In genomic region chr9:35814106-35814840, GRCh38 we compare ENCODE assay signal across 8 cellular contexts. TPM values are rescaled to one million over a fixed set of nuclear protein-coding genes. Genes with fewer than 3 reads are reported as not detected.
DNase-seq lines count a peak whose midpoint lies in the region; ATAC-seq and TF ChIP-seq lines count a peak whose summit lies in the region.

No MANE protein-coding gene starts in this region.

- CTCF ChIA-PET in CD4-positive, alpha-beta T cell (lab: Charles Lee), result interaction anchor here (1.8 kb wide), 1 partner anchor 12 kb away, joined by 7 read pairs; no protein-coding TSS in a partner anchor

- intact Hi-C loops in CD4-positive, alpha-beta T cell (cut with DNase I, micrococcal nuclease), result loop anchor here (2.0 to 10.0 kb wide), 8 partner anchors 67 to 822 kb away; partner anchors contain the start of genes CREB3 (in 2 of the 2), TLN1 (in 2 of the 2), ATOSB (in 1 of the 2) and GBA2 (in 1 of the 2)
- intact Hi-C loops in cardiac septum (cut with DNase I), result loop anchor here (5.0 kb wide), 2 partner anchors 82 to 157 kb away; partner anchors contain the start of genes CCDC107, CREB3, RMRP and TLN1

- peak overlapping the region; percentile 91 for H3K27ac Mint-ChIP-seq in CD4-positive, alpha-beta T cell
- H3K27ac Mint-ChIP-seq in activated naive CD8-positive, alpha-beta T cell treated with anti-CD3 and anti-CD28 coated beads, Interleukin-2, amount 10 ng/mL, durations not matched to agents 7 days and 5 days, result peak overlapping the region; percentile 94
- H3K27ac Mint-ChIP-seq in osteocyte (ENCODE audit: unreplicated experiment), result peak overlapping the region; percentile 89

- POLR2A ChIA-PET in CD4-positive, alpha-beta T cell (lab: Charles Lee), result interaction anchor here (0.6 to 1.5 kb wide), 6 partner anchors 8 to 156 kb away, joined by 3 to 7 read pairs (median 4); partner anchors contain the start of genes CCDC107, CREB3, FAM221B and RMRP
- POLR2A ChIA-PET in activated naive CD8-positive, alpha-beta T cell treated with anti-CD3 and anti-CD28 coated beads, Interleukin-2, amount 10 ng/mL, durations not matched to agents 7 days and 5 days (lab: Charles Lee), result interaction anchor here (0.5 to 2.0 kb wide), 13 partner anchors 9 to 762 kb away, joined by 3 to 9 read pairs (median 4); partner anchors contain the start of genes CREB3, FAM221B, SIT1 and TLN1

- H3K27ac ChIP-seq in CD4-positive, alpha-beta T cell (ENCODE audit: low read depth, low read length), result peak overlapping the region; percentile 68

- TF ChIP-seq CTCF in CD4-positive, alpha-beta T cell (IDR thresholded peaks at IDR 0.05), result no peak
- peak; percentile 47 for TF ChIP-seq CTCF in osteocyte (IDR thresholded peaks at IDR 0.05)

- H3K36me3 Mint-ChIP-seq in CD4-positive, alpha-beta T cell (ENCODE audit: low read depth), result peaks cover 17% of the 10 kb centered on the region
- peaks cover 6% of the 10 kb centered on the region for H3K36me3 Mint-ChIP-seq in activated naive CD8-positive, alpha-beta T cell treated with anti-CD3 and anti-CD28 coated beads, Interleukin-2, amount 10 ng/mL, durations not matched to agents 7 days and 5 days
- H3K36me3 Mint-ChIP-seq in osteocyte (ENCODE audit: unreplicated experiment), result no peaks in the 10 kb centered on the region

- H3K27me3 Mint-ChIP-seq in CD4-positive, alpha-beta T cell, result no peaks in the 10 kb centered on the region
- H3K27me3 Mint-ChIP-seq in activated naive CD8-positive, alpha-beta T cell treated with anti-CD3 and anti-CD28 coated beads, Interleukin-2, amount 10 ng/mL, durations not matched to agents 7 days and 5 days, result peaks cover 6% of the 10 kb centered on the region
- H3K27me3 Mint-ChIP-seq in osteocyte (ENCODE audit: unreplicated experiment), result peaks cover 3% of the 10 kb centered on the region

- H3K9me3 Mint-ChIP-seq in CD4-positive, alpha-beta T cell, result no peaks in the 10 kb centered on the region
- no peaks in the 10 kb centered on the region for H3K9me3 Mint-ChIP-seq in activated naive CD8-positive, alpha-beta T cell treated with anti-CD3 and anti-CD28 coated beads, Interleukin-2, amount 10 ng/mL, durations not matched to agents 7 days and 5 days
- H3K9me3 Mint-ChIP-seq in osteocyte (ENCODE audit: unreplicated experiment), result no peaks in the 10 kb centered on the region

- peak overlapping the region; percentile 91 for H3K4me3 Mint-ChIP-seq in CD4-positive, alpha-beta T cell
- peak overlapping the region; percentile 77 for H3K4me3 Mint-ChIP-seq in activated naive CD8-positive, alpha-beta T cell treated with anti-CD3 and anti-CD28 coated beads, Interleukin-2, amount 10 ng/mL, durations not matched to agents 7 days and 5 days
- peak overlapping the region; percentile 83 for H3K4me3 Mint-ChIP-seq in osteocyte (ENCODE audit: unreplicated experiment)

- H3K9me3 ChIP-seq in CD4-positive, alpha-beta T cell (ENCODE audit: control insufficient read depth, low read length), result no peaks in the 10 kb centered on the region

- H3K27me3 ChIP-seq in CD4-positive, alpha-beta T cell (ENCODE audit: control insufficient read depth, insufficient read depth, low read length), result no peaks in the 10 kb centered on the region

- H3K4me1 Mint-ChIP-seq in CD4-positive, alpha-beta T cell (ENCODE audit: low read depth), result peaks cover 43% of the 10 kb centered on the region
- H3K4me1 Mint-ChIP-seq in activated naive CD8-positive, alpha-beta T cell treated with anti-CD3 and anti-CD28 coated beads, Interleukin-2, amount 10 ng/mL, durations not matched to agents 7 days and 5 days, result peaks cover 30% of the 10 kb centered on the region
- peaks cover 36% of the 10 kb centered on the region for H3K4me1 Mint-ChIP-seq in osteocyte (ENCODE audit: unreplicated experiment)

- ATAC-seq in CD4-positive, alpha-beta T cell (ENCODE audit: poor library complexity), result no peak
- ATAC-seq in GM18519 (IDR thresholded peaks at IDR 0.05; ENCODE audit: low FRiP score, unreplicated experiment) (peak; percentile 17), HG03060 (IDR thresholded peaks at IDR 0.05; ENCODE audit: low read depth, unreplicated experiment) (peak; percentile 9)
- peak; percentile 9 for ATAC-seq in activated naive CD8-positive, alpha-beta T cell treated with anti-CD3 and anti-CD28 coated beads, Interleukin-2, amount 10 ng/mL, durations not matched to agents 7 days and 5 days (ENCODE audit: low read depth)

- peak in 4 of 10 experiments; percentile 11 to 22 (median 18) for DNase-seq in CD4-positive, alpha-beta T cell
- DNase-seq in NCI-H69 (lab: John Stamatoyannopoulos, UW) (peak; percentile 73), cardiac septum (ENCODE audit: low spot score) (peak; percentile 51), osteocyte (ENCODE audit: extremely low spot score, unreplicated experiment) (no peak), GM19238 (ENCODE audit: insufficient read length, low spot score) (no peak)
- no peak for DNase-seq in activated naive CD8-positive, alpha-beta T cell treated with anti-CD3 and anti-CD28 coated beads, Interleukin-2, amount 10 ng/mL, durations not matched to agents 7 days and 5 days

RNA-seq across cellular contexts. Expression of gene HINT2, which starts 0.6 kb away (rescaled TPM):
- total RNA-seq in CD4-positive, alpha-beta T cell, result 10 to 100 TPM; 10.9 to 12.6 TPM
- 10 to 100 TPM; 54.3 to 56.4 TPM for total RNA-seq in activated naive CD8-positive, alpha-beta T cell treated with anti-CD3 and anti-CD28 coated beads, Interleukin-2, amount 10 ng/mL, durations not matched to agents 7 days and 5 days
- total RNA-seq in cardiac septum (57.6 TPM), osteocyte (35.4 and 36.0 TPM in 2 replicates)

RNA-seq across cellular contexts. Expression of gene SPAG8, which starts 2.2 kb away (rescaled TPM):
- total RNA-seq in CD4-positive, alpha-beta T cell, result 1 to 10 TPM in 1 of 2 experiments, under 1 TPM in 1; 0.81 to 1.3 TPM
- 1 to 10 TPM; 3.4 to 4.6 TPM for total RNA-seq in activated naive CD8-positive, alpha-beta T cell treated with anti-CD3 and anti-CD28 coated beads, Interleukin-2, amount 10 ng/mL, durations not matched to agents 7 days and 5 days
- 3.5 TPM for total RNA-seq in cardiac septum
- total RNA-seq in osteocyte, result 2.4 TPM in 2 replicates

RNA-seq across cellular contexts. Expression of gene FAM221B, which starts 14.3 kb away (rescaled TPM):
- total RNA-seq in CD4-positive, alpha-beta T cell, result not detected
- total RNA-seq in activated naive CD8-positive, alpha-beta T cell treated with anti-CD3 and anti-CD28 coated beads, Interleukin-2, amount 10 ng/mL, durations not matched to agents 7 days and 5 days, result not detected
- total RNA-seq in cardiac septum, result not detected
- total RNA-seq in osteocyte, result not detected in 2 replicates

RNA-seq across cellular contexts. Expression of gene TMEM8B, which starts 14.8 kb away (rescaled TPM):
- total RNA-seq in CD4-positive, alpha-beta T cell, result 1 to 10 TPM; 8.9 to 9.6 TPM
- 1 to 10 TPM; 5.9 to 6.1 TPM for total RNA-seq in activated naive CD8-positive, alpha-beta T cell treated with anti-CD3 and anti-CD28 coated beads, Interleukin-2, amount 10 ng/mL, durations not matched to agents 7 days and 5 days
- total RNA-seq in cardiac septum (22.0 TPM), osteocyte (25.6 and 29.9 TPM in 2 replicates)

RNA-seq across cellular contexts. Expression of gene NPR2, which starts 22.9 kb away (rescaled TPM):
- 1 to 10 TPM; 1.2 to 4.2 TPM for total RNA-seq in CD4-positive, alpha-beta T cell
- total RNA-seq in activated naive CD8-positive, alpha-beta T cell treated with anti-CD3 and anti-CD28 coated beads, Interleukin-2, amount 10 ng/mL, durations not matched to agents 7 days and 5 days, result 10 to 100 TPM; 13.5 to 13.7 TPM
- total RNA-seq in cardiac septum (20.4 TPM), osteocyte (26.8 and 28.1 TPM in 2 replicates)

Comparison
In these comparisons a context has a peak if more than half of its experiments do, and no peak if none do; other contexts are left out.
1. DNase-seq: peak in NCI-H69 (single experiment) and cardiac septum (single experiment); none in activated naive CD8-positive, alpha-beta T cell treated with anti-CD3 and anti-CD28 coated beads, Interleukin-2, amount 10 ng/mL, durations not matched to agents 7 days and 5 days (single experiment), osteocyte (single experiment) and GM19238 (single experiment).
2. Peak in every context shown above with its lines, with median percentiles within 50 percentile points of each other: H3K27ac Mint-ChIP-seq and H3K4me3 Mint-ChIP-seq.